ENCODE assay signal across 17 cellular contexts in genomic region chr4:71938776-71939175, GRCh38.
"Had no signal": no experiment of that assay in that cellular context is flagged by ENCODE, and none has a peak within 500 bp of the region (broad histone marks: within the 10 kb centered on the region; RNA-seq: fewer than 3 reads in every experiment).

No MANE protein-coding gene starts in this region.

- H3K27ac Mint-ChIP-seq: activated CD4-positive, alpha-beta T cell treated with anti-CD3 and anti-CD28 coated beads for 36 hours; activated naive CD4-positive, alpha-beta T cell treated with anti-CD3 and anti-CD28 coated beads, Interleukin-2, amount 50 U/mL, for 24 hours; effector memory CD8-positive, alpha-beta T cell; nephron progenitor cell had no signal

- DNase-seq: activated CD4-positive, alpha-beta T cell treated with anti-CD3 and anti-CD28 coated beads for 36 hours; activated CD4-positive, alpha-beta T cell treated with anti-CD3 and anti-CD28 coated beads, Interleukin-2, amount 50 U/mL, for 48 hours; activated gamma-delta T cell; effector memory CD8-positive, alpha-beta T cell; glutamatergic neuron; hypothalamus; left ventricle myocardium inferior; nephron progenitor cell; occipital lobe; posterior cingulate gyrus; stomach; T-helper 2 cell; upper lobe of right lung had no signal

- H3K4me3 Mint-ChIP-seq: activated CD4-positive, alpha-beta T cell treated with anti-CD3 and anti-CD28 coated beads for 36 hours; activated naive CD4-positive, alpha-beta T cell treated with anti-CD3 and anti-CD28 coated beads, Interleukin-2, amount 50 U/mL, for 24 hours; effector memory CD8-positive, alpha-beta T cell; nephron progenitor cell had no signal

- H3K4me3 ChIP-seq: ascending aorta, left ventricle myocardium inferior, right atrium auricular region, stomach, thoracic aorta, upper lobe of right lung had no signal

- H3K36me3 Mint-ChIP-seq: activated naive CD4-positive, alpha-beta T cell treated with anti-CD3 and anti-CD28 coated beads, Interleukin-2, amount 50 U/mL, for 24 hours had no signal

- H3K4me1 Mint-ChIP-seq: activated CD4-positive, alpha-beta T cell treated with anti-CD3 and anti-CD28 coated beads for 36 hours; activated naive CD4-positive, alpha-beta T cell treated with anti-CD3 and anti-CD28 coated beads, Interleukin-2, amount 50 U/mL, for 24 hours; nephron progenitor cell had no signal

- H3K27me3 Mint-ChIP-seq: activated CD4-positive, alpha-beta T cell treated with anti-CD3 and anti-CD28 coated beads for 36 hours; activated naive CD4-positive, alpha-beta T cell treated with anti-CD3 and anti-CD28 coated beads, Interleukin-2, amount 50 U/mL, for 24 hours; effector memory CD8-positive, alpha-beta T cell had no signal

- H3K9me3 Mint-ChIP-seq: effector memory CD8-positive, alpha-beta T cell; nephron progenitor cell had no signal
